ENCODE assay signal across 27 cellular contexts in the genomic region with DNA sequence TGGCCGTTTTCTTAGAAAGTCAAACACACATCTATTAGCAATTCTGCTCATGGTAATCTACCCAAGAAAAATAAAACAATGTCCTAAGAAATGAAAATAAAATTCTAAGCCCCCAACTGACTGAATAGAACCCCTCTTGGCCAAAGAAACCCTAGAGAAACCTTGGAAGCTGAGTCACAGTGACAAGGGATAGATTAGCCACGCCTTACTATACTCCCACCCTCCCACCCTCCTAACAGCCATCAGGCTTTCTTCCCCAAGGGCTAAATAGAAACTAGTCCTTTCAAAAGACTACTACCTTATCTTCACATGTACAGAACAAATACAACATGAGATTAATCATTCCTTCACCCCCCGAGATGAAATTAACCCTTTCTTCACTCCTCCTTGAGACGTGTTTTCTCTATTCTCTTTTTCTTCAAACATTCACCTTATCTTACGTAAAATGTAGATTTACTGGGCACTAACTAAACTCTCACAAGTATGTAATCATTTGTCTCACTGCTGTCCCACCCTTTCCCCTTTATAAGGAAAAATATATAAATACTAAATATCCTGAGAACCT. TPM values are rescaled to one million over a fixed set of nuclear protein-coding genes. Genes with fewer than 3 reads are reported as not detected.
"Had no signal": no experiment of that assay in that cellular context is flagged by ENCODE, and none has a peak within 500 bp of the region (broad histone marks: within the 10 kb centered on the region; RNA-seq: fewer than 3 reads in every experiment).

No MANE protein-coding gene starts in this region.

- ATAC-seq: effector memory CD8-positive, alpha-beta T cell; esophagus mucosa; foreskin keratinocyte; gastrocnemius medialis; gastroesophageal sphincter; heart left ventricle; heart right ventricle had no signal

- H3K4me1 ChIP-seq: colonic mucosa, esophagus muscularis mucosa, esophagus squamous epithelium, foreskin keratinocyte, gastrocnemius medialis, gastroesophageal sphincter, heart left ventricle, heart right ventricle had no signal

- DNase-seq: colonic mucosa; cortex of kidney; dermis blood vessel endothelial cell; dorsolateral prefrontal cortex; effector CD4-positive, alpha-beta T cell; effector CD8-positive, alpha-beta T cell; effector memory CD4-positive, alpha-beta T cell; effector memory CD8-positive, alpha-beta T cell; endodermal cell; esophagus squamous epithelium; foreskin fibroblast; foreskin keratinocyte; foreskin melanocyte; gastrocnemius medialis; glutamatergic neuron; head of caudate nucleus; heart left ventricle; heart right ventricle had no signal

- H3K36me3 ChIP-seq: colonic mucosa, esophagus muscularis mucosa, esophagus squamous epithelium, gastrocnemius medialis, gastroesophageal sphincter, heart left ventricle, heart right ventricle had no signal

- H3K9me3 ChIP-seq: colonic mucosa, esophagus squamous epithelium, gastrocnemius medialis had no signal

- FAIRE-seq: colon, endometrium, endothelial cell of umbilical vein, frontal cortex had no signal

- H3K4me3 ChIP-seq: colonic mucosa, coronary artery, dorsolateral prefrontal cortex, esophagus muscularis mucosa, esophagus squamous epithelium, gastrocnemius medialis, gastroesophageal sphincter, heart left ventricle, heart right ventricle had no signal

- H3K27me3 ChIP-seq: colonic mucosa, esophagus muscularis mucosa, esophagus squamous epithelium, foreskin keratinocyte, gastrocnemius medialis, gastroesophageal sphincter, heart left ventricle had no signal

- H3K27ac ChIP-seq: colonic mucosa, coronary artery, dorsolateral prefrontal cortex, epithelial cell of prostate, esophagus muscularis mucosa, esophagus squamous epithelium, foreskin keratinocyte, gastrocnemius medialis, gastroesophageal sphincter, heart left ventricle, heart right ventricle had no signal

RNA-seq across cellular contexts. Expression of gene HTR7, which starts 57.5 kb away (rescaled TPM):
- total RNA-seq: dermis blood vessel endothelial cell had no signal
